ENCODE assay signal across 22 cellular contexts in genomic region chr11:132588366-132588765, GRCh38.
DNase-seq lines count a peak whose midpoint lies in the region; ATAC-seq lines count a peak whose summit lies in the region.
"Had no signal": no experiment of that assay in that cellular context is flagged by ENCODE, and none has a peak within 500 bp of the region (broad histone marks: within the 10 kb centered on the region; RNA-seq: fewer than 3 reads in every experiment).

No MANE protein-coding gene starts in this region.

- DNase-seq in AG08395 (ENCODE audit: low spot score) (peak; percentile 56), GM04503 (ENCODE audit: low read depth) (peak; percentile 21), RPMI7951 (ENCODE audit: low read depth) (peak; percentile 17), myocyte (ENCODE audit: low read depth) (peak; percentile 60), NK-92 (lab: John Stamatoyannopoulos, UW; ENCODE audit: unreplicated experiment) (no peak), NCI-H2107 (lab: John Stamatoyannopoulos, UW) (no peak)
- DNase-seq: DMS 273 treated with DMSO at 0.1 percent for 48 hours; DND-41; GDM1; Karpas-422; MM.1S; NCI-H1092 treated with DMSO at 0.1 percent for 48 hours; NCI-H146; NCI-H2029 treated with DMSO at 0.1 percent for 48 hours; NCI-H2171 treated with DMSO at 0.1 percent for 48 hours; NCI-H446; NCI-H69; NK-92 treated with Interleukin-12 subunit alpha and Interleukin-12 subunit beta, amount 100 ng/mL, for 24 hours; Peyer's patch had no signal

- ATAC-seq in HG03565 (IDR thresholded peaks at IDR 0.05; ENCODE audit: unreplicated experiment) (no peak), GM21786 (IDR thresholded peaks at IDR 0.05; ENCODE audit: unreplicated experiment) (no peak)
- ATAC-seq: Right ventricle myocardium inferior had no signal

Comparison
In these comparisons a context has a peak if more than half of its experiments do, and no peak if none do; other contexts are left out.
1. DNase-seq: peak in AG08395 (single experiment), GM04503 (single experiment), RPMI7951 (single experiment) and myocyte (single experiment); none in NK-92 (single experiment) and NCI-H2107 (single experiment).